In genomic region chr5:178627259-178627598, GRCh38 we compare ENCODE assay signal across 8 cellular contexts. TPM values are rescaled to one million over a fixed set of nuclear protein-coding genes. Genes with fewer than 3 reads are reported as not detected.
DNase-seq lines count a peak whose midpoint lies in the region; ATAC-seq, FAIRE-seq and TF ChIP-seq lines count a peak whose summit lies in the region.

No MANE protein-coding gene starts in this region.

- H3K79me2 ChIP-seq in GM12878 (ENCODE audit: control insufficient read depth, insufficient read depth, low read length) = peaks cover 46% of the 10 kb centered on the region

- H3K9ac ChIP-seq in GM12878 (ENCODE audit: control insufficient read depth, insufficient read depth, low read length) = peak overlapping the region; percentile 52

- no peaks in the 10 kb centered on the region for H4K20me1 ChIP-seq in GM12878 (ENCODE audit: control insufficient read depth, insufficient read depth)

- H3K27me3 ChIP-seq in GM12878 (replicated peaks in 1 of 2; ENCODE audit: control insufficient read depth in 2 of 2, insufficient read depth in 2 of 2, low read length in 1 of 2) = no peaks in the 10 kb centered on the region

- H3K4me3 ChIP-seq in A549 (peak overlapping the region; percentile 82), GM12878 (peak overlapping the region; percentile 62), mesodermal cell (ENCODE audit: extremely low read depth, insufficient read depth, low read length, poor library complexity, severe bottlenecking) (peak overlapping the region; percentile 32)

- H2AFZ ChIP-seq in GM12878 (ENCODE audit: control insufficient read depth, low read depth, low read length) = peak overlapping the region; percentile 91

- 29% methylated on average over 5 of the region's 20 CpGs for WGBS in A549 (ENCODE audit: missing lambda C conversion rate)
- 9% methylated on average over 14 of the region's 20 CpGs for WGBS in GM12878 (ENCODE audit: insufficient coverage, insufficient replicate concordance, low lambda C conversion rate, missing lambda C conversion rate)
- 20 to 23% methylated on average over 16 to 20 of the region's 20 CpGs for WGBS in mesodermal cell (ENCODE audit: insufficient coverage in 2 of 2), 2 experiments

- H3K9me3 ChIP-seq in A549 = peaks cover 26% of the 10 kb centered on the region
- no peaks in the 10 kb centered on the region; the same call in 2 of the 3 replicates for H3K9me3 ChIP-seq in GM12878 (replicated peaks; ENCODE audit: control insufficient read depth, insufficient read depth, low read length)
- H3K9me3 ChIP-seq in mesodermal cell (ENCODE audit: control insufficient read depth, low read length) = no peaks in the 10 kb centered on the region

- TF ChIP-seq EP300 in A549 (IDR thresholded peaks at IDR 0.05) = no peak
- no peak for TF ChIP-seq EP300 in GM12878 (IDR thresholded peaks at IDR 0.05; ENCODE audit: borderline replicate concordance in 1 of 2, control insufficient read depth in 1 of 2, low read depth in 2 of 2, low read length in 2 of 2)

- RAD21 ChIA-PET in GM12878 (lab: Charles Lee; ENCODE audit: unreplicated experiment) = no interaction called here

- TF ChIP-seq RAD21 in A549 (conservative IDR thresholded peaks at IDR 0.05 in 1 of 2, IDR thresholded peaks at IDR 0.05 in 1 of 2) = no peak
- TF ChIP-seq RAD21 in GM12878 (IDR thresholded peaks at IDR 0.05; ENCODE audit: insufficient read depth, low read depth, low read length) = no peak

- FAIRE-seq in A549 (lab: Jason Lieb, UNC) (no peak), GM12878 (lab: Jason Lieb, UNC) (no peak)

- H3K36me3 ChIP-seq in GM12878 (ENCODE audit: control insufficient read depth in 2 of 2, insufficient read depth in 2 of 2, low read length in 1 of 2) (peaks cover 0 to 3% of the 10 kb centered on the region in 2 experiments; a peak in 2 of 4 replicates), mesodermal cell (ENCODE audit: control insufficient read depth, insufficient read depth, low read length) (peaks cover 13% of the 10 kb centered on the region)

- in situ Hi-C loops in GM12878 (cut with MboI) = loop anchor here (10.0 kb wide), 1 partner anchor 918 kb away; no protein-coding TSS in a partner anchor

- peak overlapping the region; percentile 95 for H3K27ac ChIP-seq in A549
- H3K27ac ChIP-seq in GM12878 (ENCODE audit: control insufficient read depth, insufficient read depth) = peak overlapping the region; percentile 13; the same call in 1 of the 2 replicates
- peak overlapping the region; percentile 24 for H3K27ac ChIP-seq in mesodermal cell (ENCODE audit: low read depth, low read length, severe bottlenecking)

- TF ChIP-seq POLR2A in A549 (IDR thresholded peaks at IDR 0.05; ENCODE audit: low read length) = no peak
- no peak for TF ChIP-seq POLR2A in GM12878 (IDR thresholded peaks at IDR 0.05; ENCODE audit: low read depth, low read length)

- SMC1A ChIA-PET in GM12878 (lab: Charles Lee; ENCODE audit: uncharacterized antibody, unreplicated experiment) = interaction anchor here (1.3 kb wide), 1 partner anchor 11 kb away, joined by 4 read pairs; no protein-coding TSS in a partner anchor

- TF ChIP-seq CTCF in A549 (IDR thresholded peaks at IDR 0.05) (no peak), GM12878 (IDR thresholded peaks at IDR 0.05 in 2 of 3, conservative IDR thresholded peaks at IDR 0.05 in 1 of 3; ENCODE audit: control insufficient read depth in 2 of 3, extremely low read depth in 1 of 3, insufficient read depth in 1 of 3, low read depth in 3 of 3, low read length in 3 of 3) (no peak), GM10248 (IDR thresholded peaks at IDR 0.05; ENCODE audit: control extremely low read depth, extremely low read depth, low read depth, missing control alignments) (no peak)

- H3K4me1 ChIP-seq in A549 (peaks cover 14% of the 10 kb centered on the region), GM12878 (ENCODE audit: control insufficient read depth, insufficient read depth, low read length) (no peaks in the 10 kb centered on the region), mesodermal cell (ENCODE audit: control insufficient read depth, insufficient read depth, low read length, poor library complexity, severe bottlenecking) (peaks cover 9% of the 10 kb centered on the region)

- intact Hi-C loops in GM12878 (cut with micrococcal nuclease; ENCODE audit: unreplicated experiment) = loop anchor here (10.0 kb wide), 2 partner anchors 228 to 928 kb away; partner anchors contain the start of genes RUFY1 and ZNF354B

- ATAC-seq in A549 (peak in 1 of 2 experiments; percentile 68; a peak in 2 of 6 replicates), GM12878 (peak; percentile 19; the same call in 2 of the 3 replicates), HG02885 (IDR thresholded peaks at IDR 0.05; ENCODE audit: poor library complexity, unreplicated experiment) (no peak)

- H3K4me2 ChIP-seq in A549 (peak overlapping the region; percentile 60), GM12878 (ENCODE audit: control insufficient read depth, insufficient read depth) (peak overlapping the region; percentile 90)

- CTCF ChIA-PET in A549 (lab: Yijun Ruan, JAX) = interaction anchor here (1.5 kb wide), 1 partner anchor 22 kb away, joined by 3 read pairs; no protein-coding TSS in a partner anchor
- CTCF ChIA-PET in HEK293T (lab: Yijun Ruan, JAX) = no interaction called here
- CTCF ChIA-PET in GM12878 (lab: Yijun Ruan, JAX) = no interaction called here
- CTCF ChIA-PET in GM10248 (lab: Yijun Ruan, JAX) = interaction anchor here (1.1 kb wide), 1 partner anchor 9 kb away, joined by 3 read pairs; no protein-coding TSS in a partner anchor

- DNase-seq in A549 (ENCODE audit: low read depth in 1 of 2, low spot score in 1 of 2) (no peak), HEK293T (ENCODE audit: extremely low spot score) (no peak), GM12878 (ENCODE audit: low read depth, low spot score) (no peak), hippocampal formation (lab: John Stamatoyannopoulos, UW) (no peak), GM10248 (ENCODE audit: extremely low spot score) (no peak), NCI-H1417 (lab: John Stamatoyannopoulos, UW) (no peak)

- no TSS peak for BruUV-seq in GM12878 (replicated peaks; lab: Mats Ljungman, UMichigan)

- POLR2A ChIA-PET in A549 (lab: Yijun Ruan, JAX) = no interaction called here
- POLR2A ChIA-PET in HEK293T (lab: Yijun Ruan, JAX) = interaction anchor here (2.9 kb wide), 1 partner anchor 423 kb away, joined by 12 read pairs; the partner anchor contains the start of gene HNRNPAB
- POLR2A ChIA-PET in GM12878 (lab: Charles Lee) = interaction anchor here (0.8 to 1.4 kb wide), 2 partner anchors 11 to 103 kb away, joined by 3 to 5 read pairs; partner anchors contain the start of gene ZNF354A
- POLR2A ChIA-PET in GM10248 (lab: Yijun Ruan, JAX) = no interaction called here

RNA-seq across cellular contexts. Expression of gene CLK4, which starts 0.4 kb away (rescaled TPM):
- polyA plus RNA-seq in A549 (2011; rRNA removed) (21.8 and 26.0 TPM in 2 replicates), A549 (2017; fragmentation: RNase III; extraction: RNeasy Plus Mini Kit Qiagen cat#74134 plus additional on column Dnase treatment) (12.6 to 14.1 TPM (median 13.1 TPM) in 3 replicates), GM12878 (2011; rRNA removed) (47.9 and 66.3 TPM in 2 replicates), GM12878 (2014; fragmentation: Illumina TruSeq; extraction: Trizol) (16.2 and 23.0 TPM in 2 replicates), GM12878 (2014; fragmentation: Nextera tagmentation; extraction: Ambion mirVana) (10 to 100 TPM; 13.6 to 20.7 TPM), GM12878 (2014; rRNA removed) (16.3 and 21.0 TPM in 2 replicates), GM12878 (2016; fragmentation: Nextera tagmentation; extraction: Ambion mirVana) (10 to 100 TPM; 16.4 to 17.5 TPM)
- 4.6 and 5.0 TPM in 2 replicates for polyA plus RNA-seq in A549 (2012; cell fraction: cytosol; rRNA removed)
- polyA plus RNA-seq in A549 (2012; cell fraction: nucleus; rRNA removed) = 8.1 and 11.0 TPM in 2 replicates
- polyA minus RNA-seq in A549 (2011; rRNA and poly(A)+ RNA removed) = 15.2 and 18.9 TPM in 2 replicates
- 196 and 199 TPM in 2 replicates for total RNA-seq in GM12878 (2013; cell fraction: nucleolus; rRNA removed)
- total RNA-seq in GM12878 (2014; rRNA removed) (21.2 and 25.6 TPM in 2 replicates), GM12878 (2014; rRNA removed; fragmentation: Illumina TruSeq; extraction: Trizol) (21.7 and 21.9 TPM in 2 replicates), GM12878 (2021) (17.0 and 19.3 TPM in 2 replicates)
- 7.4 TPM for polyA plus RNA-seq in GM12878 (2011; ENCODE audit: low read depth)
- polyA plus RNA-seq in GM12878 (2011; cell fraction: cytosol; rRNA removed) = 13.9 and 15.0 TPM in 2 replicates
- 120 and 150 TPM in 2 replicates for polyA plus RNA-seq in GM12878 (2011; cell fraction: nucleus; rRNA removed)
- polyA plus RNA-seq in GM12878 (2012) = 11.5 and 11.7 TPM in 2 replicates
- polyA minus RNA-seq in GM12878 (2011; rRNA and poly(A)+ RNA removed) = 47.9 and 61.4 TPM in 2 replicates
- 8.1 and 8.3 TPM in 2 replicates for polyA minus RNA-seq in GM12878 (2011; cell fraction: cytosol; rRNA and poly(A)+ RNA removed)
- 107 and 132 TPM in 2 replicates for polyA minus RNA-seq in GM12878 (2011; cell fraction: nucleus; rRNA and poly(A)+ RNA removed)
- polyA plus RNA-seq in mesodermal cell (2013, experiment 1 of 2) = 15.4 TPM
- 19.6 TPM for polyA plus RNA-seq in mesodermal cell (2013, experiment 2 of 2)

RNA-seq across cellular contexts. Expression of gene COL23A1, which starts 37.0 kb away (rescaled TPM):
- polyA plus RNA-seq in A549 (2011; rRNA removed) (not detected in 2 replicates), A549 (2017; fragmentation: RNase III; extraction: RNeasy Plus Mini Kit Qiagen cat#74134 plus additional on column Dnase treatment) (not detected in 3 replicates), GM12878 (2011; rRNA removed) (not detected in 2 replicates), GM12878 (2014; fragmentation: Illumina TruSeq; extraction: Trizol) (0.03 TPM in 1 of 2 replicates, not detected in the other), GM12878 (2014; fragmentation: Nextera tagmentation; extraction: Ambion mirVana) (not detected), GM12878 (2014; rRNA removed) (0.09 TPM in 1 of 2 replicates, not detected in the other), GM12878 (2016; fragmentation: Nextera tagmentation; extraction: Ambion mirVana) (under 1 TPM; 0.07 to 0.83 TPM)
- polyA plus RNA-seq in A549 (2012; cell fraction: cytosol; rRNA removed) = not detected in 2 replicates
- not detected in 2 replicates for polyA plus RNA-seq in A549 (2012; cell fraction: nucleus; rRNA removed)
- polyA minus RNA-seq in A549 (2011; rRNA and poly(A)+ RNA removed) = not detected in 2 replicates
- total RNA-seq in GM12878 (2013; cell fraction: nucleolus; rRNA removed) = not detected in 2 replicates
- total RNA-seq in GM12878 (2014; rRNA removed) (0.05 and 0.11 TPM in 2 replicates), GM12878 (2014; rRNA removed; fragmentation: Illumina TruSeq; extraction: Trizol) (0.05 TPM in 1 of 2 replicates, not detected in the other), GM12878 (2021) (0.08 TPM in 1 of 2 replicates, not detected in the other)
- not detected for polyA plus RNA-seq in GM12878 (2011; ENCODE audit: low read depth)
- polyA plus RNA-seq in GM12878 (2011; cell fraction: cytosol; rRNA removed) = not detected in 2 replicates
- 0.10 and 0.12 TPM in 2 replicates for polyA plus RNA-seq in GM12878 (2011; cell fraction: nucleus; rRNA removed)
- polyA plus RNA-seq in GM12878 (2012) = 0.08 TPM in 1 of 2 replicates, not detected in the other
- not detected in 2 replicates for polyA minus RNA-seq in GM12878 (2011; rRNA and poly(A)+ RNA removed)
- polyA minus RNA-seq in GM12878 (2011; cell fraction: cytosol; rRNA and poly(A)+ RNA removed) = not detected in 2 replicates
- polyA minus RNA-seq in GM12878 (2011; cell fraction: nucleus; rRNA and poly(A)+ RNA removed) = 0.12 and 0.29 TPM in 2 replicates
- polyA plus RNA-seq in mesodermal cell (2013, experiment 1 of 2) = 9.1 TPM
- 6.4 TPM for polyA plus RNA-seq in mesodermal cell (2013, experiment 2 of 2)

Comparison
In these comparisons a context has a peak if more than half of its experiments do, and no peak if none do; other contexts are left out.
1. H3K27ac ChIP-seq: peak in every context shown above with its lines; median percentile 95 in A549; 24 in mesodermal cell; 13 in GM12878.
2. H3K4me3 ChIP-seq: peak in every context shown above with its lines; median percentile 82 in A549; 62 in GM12878; 32 in mesodermal cell.
3. CTCF ChIA-PET loops: an anchor here in A549 (1.5 kb wide) and GM10248 (1.1 kb wide); none called in HEK293T and GM12878.
4. POLR2A ChIA-PET loops: an anchor here in HEK293T (2.9 kb wide) and GM12878 (0.8 to 1.4 kb wide); none called in A549 and GM10248.
5. Of the 24 proteins assayed by ChIP-seq in both GM12878 and A549: peak only in GM12878: none; only in A549: KDM1A and MAX; in both: none; in neither: 22.